1 cellular context compared by ENCODE assay signal in the genomic region with DNA sequence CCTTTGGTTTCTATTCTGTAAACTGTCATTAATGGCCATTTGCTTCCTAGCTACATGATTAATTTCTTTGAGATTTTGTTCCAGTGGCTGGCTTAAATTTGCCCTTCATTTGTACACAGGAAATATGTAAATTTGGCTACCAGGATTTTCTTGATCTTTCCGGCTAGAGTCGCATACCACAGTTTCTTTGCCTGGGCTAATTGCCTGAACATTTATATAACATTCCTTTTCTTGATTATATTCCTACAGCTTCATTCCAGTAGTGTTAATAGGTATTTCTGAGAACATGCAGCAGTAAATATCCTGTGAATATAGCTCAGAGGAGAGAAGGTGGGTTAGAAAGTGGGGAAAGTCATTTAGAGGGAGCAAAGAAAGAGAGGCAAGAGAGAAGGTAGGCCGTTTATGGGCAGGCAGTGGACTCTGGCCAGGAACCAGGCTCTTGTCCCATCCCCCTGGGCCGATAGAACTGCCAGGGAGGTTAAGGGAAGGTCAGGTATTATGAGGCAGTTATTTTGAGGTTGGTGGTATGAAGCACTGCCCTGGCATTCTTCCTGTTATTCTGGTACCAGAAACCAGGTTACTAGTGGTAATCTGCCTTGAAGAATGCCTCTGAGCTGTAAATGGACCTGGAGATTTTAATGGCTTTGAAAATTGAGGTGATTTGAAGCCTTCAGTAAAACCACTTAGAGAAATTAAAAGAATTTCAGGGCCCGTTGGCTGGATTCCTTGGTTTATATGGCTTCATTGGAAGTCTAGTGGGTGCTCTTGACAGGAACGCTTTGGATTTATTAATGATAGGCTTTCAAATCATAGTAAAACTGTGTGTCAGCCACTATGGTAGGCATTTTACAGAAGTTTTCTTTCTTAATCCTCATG.
TF ChIP-seq lines count a peak whose summit lies in the region.

No MANE protein-coding gene starts in this region.

TF ChIP-seq in K562, 482 proteins besides CTCF, POLR2A, EP300 and RAD21:
- TF ChIP-seq TFE3 (CRISPR knock-in tag; IDR thresholded peaks at IDR 0.05): no peak
- peak; percentile 51; the same call in 1 of the 2 replicates for TF ChIP-seq ILF3 (IDR thresholded peaks at IDR 0.05; ENCODE audit: borderline replicate concordance)
- TF ChIP-seq EP400 (IDR thresholded peaks at IDR 0.05): 0 out of 2 replicates have a peak, but pooled peaks have one; percentile 3
- TF ChIP-seq, protein P1, sequence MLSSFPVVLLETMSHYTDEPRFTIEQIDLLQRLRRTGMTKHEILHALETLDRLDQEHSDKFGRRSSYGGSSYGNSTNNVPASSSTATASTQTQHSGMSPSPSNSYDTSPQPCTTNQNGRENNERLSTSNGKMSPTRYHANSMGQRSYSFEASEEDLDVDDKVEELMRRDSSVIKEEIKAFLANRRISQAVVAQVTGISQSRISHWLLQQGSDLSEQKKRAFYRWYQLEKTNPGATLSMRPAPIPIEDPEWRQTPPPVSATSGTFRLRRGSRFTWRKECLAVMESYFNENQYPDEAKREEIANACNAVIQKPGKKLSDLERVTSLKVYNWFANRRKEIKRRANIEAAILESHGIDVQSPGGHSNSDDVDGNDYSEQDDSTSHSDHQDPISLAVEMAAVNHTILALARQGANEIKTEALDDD (IDR thresholded peaks at IDR 0.05): peak; percentile 78
- peak; percentile 16; the same call in 1 of the 2 replicates for TF ChIP-seq NFIC (IDR thresholded peaks at IDR 0.05)
- TF ChIP-seq BACH1 (tag; IDR thresholded peaks at IDR 0.05): no peak
- TF ChIP-seq CTCFL (IDR thresholded peaks at IDR 0.05; ENCODE audit: borderline replicate concordance, insufficient read depth, low read depth, low read length, poor library complexity, severe bottlenecking): no peak
